ENCODE assay signal across 14 cellular contexts in genomic region chr6:44131880-44132279, GRCh38. TPM values are rescaled to one million over a fixed set of nuclear protein-coding genes. Genes with fewer than 3 reads are reported as not detected.
DNase-seq lines count a peak whose midpoint lies in the region; ATAC-seq and TF ChIP-seq lines count a peak whose summit lies in the region.
"Had no signal": no experiment of that assay in that cellular context is flagged by ENCODE, and none has a peak within 500 bp of the region (broad histone marks: within the 10 kb centered on the region; RNA-seq: fewer than 3 reads in every experiment).

No MANE protein-coding gene starts in this region.

- H3K36me3 ChIP-seq in esophagus squamous epithelium (peaks cover 4 to 30% (median 4%) of the 10 kb centered on the region in 3 donors), spleen (peaks cover 0 to 27% (median 8%) of the 10 kb centered on the region in 6 donors)
- H3K36me3 ChIP-seq: ovary had no signal

- no peaks in the 10 kb centered on the region for H3K27me3 Mint-ChIP-seq in activated CD4-positive, alpha-beta T cell treated with anti-CD3 and anti-CD28 coated beads, Interleukin-2, amount 10 ng/mL, durations not matched to agents 24 days and 14 days
- no peaks in the 10 kb centered on the region for H3K27me3 Mint-ChIP-seq in activated CD4-positive, alpha-beta T cell treated with anti-CD3 and anti-CD28 coated beads for 36 hours

- TF ChIP-seq POLR2A in esophagus squamous epithelium (IDR thresholded peaks at IDR 0.05), result no peak
- TF ChIP-seq POLR2A in spleen (IDR thresholded peaks at IDR 0.05), result no peak

- DNase-seq in activated CD4-positive, alpha-beta T cell treated with anti-CD3 and anti-CD28 coated beads, Interleukin-2, amount 10 ng/mL, durations not matched to agents 24 days and 14 days, result no peak
- no peak for DNase-seq in activated CD4-positive, alpha-beta T cell treated with anti-CD3 and anti-CD28 coated beads for 36 hours
- DNase-seq in NCI-H2171 treated with DMSO at 0.1 percent for 48 hours (lab: John Stamatoyannopoulos, UW) (peak; percentile 71), esophagus squamous epithelium (lab: John Stamatoyannopoulos, UW) (no peak), spleen (peak; percentile 62), 8988T (no peak), NCI-H187 treated with DMSO at 0.1 percent for 48 hours (lab: John Stamatoyannopoulos, UW) (no peak)
- DNase-seq: activated gamma-delta T cell; DMS79; NK-92 treated with Interleukin-12 subunit alpha and Interleukin-12 subunit beta, amount 100 ng/mL, for 24 hours; ovary; SIG-M5 had no signal

- peaks cover 5% of the 10 kb centered on the region for H3K36me3 Mint-ChIP-seq in activated CD4-positive, alpha-beta T cell treated with anti-CD3 and anti-CD28 coated beads, Interleukin-2, amount 10 ng/mL, durations not matched to agents 24 days and 14 days (ENCODE audit: low read depth)
- H3K36me3 Mint-ChIP-seq in activated CD4-positive, alpha-beta T cell treated with anti-CD3 and anti-CD28 coated beads for 36 hours (ENCODE audit: low read depth), result peaks cover 2% of the 10 kb centered on the region

- H3K27me3 ChIP-seq in esophagus squamous epithelium, result no peaks in the 10 kb centered on the region
- no peaks in the 10 kb centered on the region for H3K27me3 ChIP-seq in spleen (replicated peaks in 1 of 7)
- H3K27me3 ChIP-seq: ovary had no signal

- H3K4me3 Mint-ChIP-seq in activated CD4-positive, alpha-beta T cell treated with anti-CD3 and anti-CD28 coated beads, Interleukin-2, amount 10 ng/mL, durations not matched to agents 24 days and 14 days, result no peak overlapping the region
- no peak overlapping the region for H3K4me3 Mint-ChIP-seq in activated CD4-positive, alpha-beta T cell treated with anti-CD3 and anti-CD28 coated beads for 36 hours

- no peak for TF ChIP-seq CTCF in esophagus squamous epithelium (IDR thresholded peaks at IDR 0.05)
- no peak for TF ChIP-seq CTCF in spleen (IDR thresholded peaks at IDR 0.05 in 8 of 11, conservative IDR thresholded peaks at IDR 0.05 in 3 of 11)

- CTCF ChIA-PET in activated CD4-positive, alpha-beta T cell treated with anti-CD3 and anti-CD28 coated beads for 36 hours (lab: Charles Lee), result interaction anchor here (0.6 to 1.5 kb wide), 6 partner anchors 19 to 93 kb away, joined by 3 to 5 read pairs (median 4); no protein-coding TSS in a partner anchor

- intact Hi-C loops in activated CD4-positive, alpha-beta T cell treated with anti-CD3 and anti-CD28 coated beads, Interleukin-2, amount 10 ng/mL, durations not matched to agents 24 days and 14 days (cut with micrococcal nuclease), result no loop called here
- intact Hi-C loops in activated CD4-positive, alpha-beta T cell treated with anti-CD3 and anti-CD28 coated beads for 36 hours (cut with DNase I, micrococcal nuclease), result no loop called here
- intact Hi-C loops in esophagus squamous epithelium (cut with DNase I), result no loop called here
- intact Hi-C loops in spleen (cut with DNase I; ENCODE audit: low total_unique reads), result no loop called here

- peaks cover 18% of the 10 kb centered on the region for H3K4me1 Mint-ChIP-seq in activated CD4-positive, alpha-beta T cell treated with anti-CD3 and anti-CD28 coated beads, Interleukin-2, amount 10 ng/mL, durations not matched to agents 24 days and 14 days
- H3K4me1 Mint-ChIP-seq in activated CD4-positive, alpha-beta T cell treated with anti-CD3 and anti-CD28 coated beads for 36 hours, result peaks cover 8% of the 10 kb centered on the region

- H3K27ac ChIP-seq in esophagus squamous epithelium (peak overlapping the region in 3 of 4 donors; percentile 40 to 71 (median 67)), spleen (no peak overlapping the region)
- H3K27ac ChIP-seq: ovary had no signal

- H3K9me3 ChIP-seq in esophagus squamous epithelium (no peaks in the 10 kb centered on the region), spleen (no peaks in the 10 kb centered on the region)
- H3K9me3 ChIP-seq: ovary had no signal

- no peak for ATAC-seq in activated CD4-positive, alpha-beta T cell treated with anti-CD3 and anti-CD28 coated beads for 36 hours
- ATAC-seq in GM18870 (IDR thresholded peaks at IDR 0.05; ENCODE audit: unreplicated experiment), result no peak

- H3K27ac Mint-ChIP-seq in activated CD4-positive, alpha-beta T cell treated with anti-CD3 and anti-CD28 coated beads, Interleukin-2, amount 10 ng/mL, durations not matched to agents 24 days and 14 days, result peak overlapping the region; percentile 42
- no peak overlapping the region for H3K27ac Mint-ChIP-seq in activated CD4-positive, alpha-beta T cell treated with anti-CD3 and anti-CD28 coated beads for 36 hours

- POLR2A ChIA-PET in activated CD4-positive, alpha-beta T cell treated with anti-CD3 and anti-CD28 coated beads for 36 hours (lab: Charles Lee), result interaction anchor here (0.6 to 1.5 kb wide), 3 partner anchors 40 to 849 kb away, joined by 4 to 11 read pairs (median 5); no protein-coding TSS in a partner anchor

- H3K9me3 Mint-ChIP-seq in activated CD4-positive, alpha-beta T cell treated with anti-CD3 and anti-CD28 coated beads, Interleukin-2, amount 10 ng/mL, durations not matched to agents 24 days and 14 days, result no peaks in the 10 kb centered on the region
- no peaks in the 10 kb centered on the region for H3K9me3 Mint-ChIP-seq in activated CD4-positive, alpha-beta T cell treated with anti-CD3 and anti-CD28 coated beads for 36 hours (ENCODE audit: low read depth)

- WGBS in esophagus squamous epithelium, 2 donors, result 29 to 86% methylated on average over 1 of the region's 2 CpGs
- WGBS in spleen, 5 donors, result 79 to 92% (median 88%) methylated on average over 2 of the region's 2 CpGs

- H3K4me1 ChIP-seq in esophagus squamous epithelium (peaks cover 11 to 51% (median 24%) of the 10 kb centered on the region in 3 donors), spleen (peaks cover 5 to 40% (median 15%) of the 10 kb centered on the region in 6 donors)

- H3K4me3 ChIP-seq in esophagus squamous epithelium (no peak overlapping the region), spleen (no peak overlapping the region)
- H3K4me3 ChIP-seq: ovary had no signal

RNA-seq across cellular contexts. Expression of gene TMEM63B, which starts 4.5 kb away (rescaled TPM):
- total RNA-seq in activated CD4-positive, alpha-beta T cell treated with anti-CD3 and anti-CD28 coated beads, Interleukin-2, amount 10 ng/mL, durations not matched to agents 24 days and 14 days, result 17.8 and 19.7 TPM in 2 replicates
- 10 to 100 TPM; 10.9 to 15.2 TPM for total RNA-seq in activated CD4-positive, alpha-beta T cell treated with anti-CD3 and anti-CD28 coated beads for 36 hours
- total RNA-seq in esophagus squamous epithelium, result 10 to 100 TPM; 27.8 to 56.3 (median 45.5) TPM
- 10 to 100 TPM; 12.3 to 24.8 (median 19.4) TPM for total RNA-seq in spleen
- 1 to 10 TPM; 2.8 to 8.5 (median 3.5) TPM for polyA plus RNA-seq in spleen

RNA-seq across cellular contexts. Expression of gene MRPL14, which starts 4.6 kb away (rescaled TPM):
- total RNA-seq in activated CD4-positive, alpha-beta T cell treated with anti-CD3 and anti-CD28 coated beads, Interleukin-2, amount 10 ng/mL, durations not matched to agents 24 days and 14 days, result 65.6 and 67.5 TPM in 2 replicates
- 10 to 100 TPM; 29.5 to 43.3 TPM for total RNA-seq in activated CD4-positive, alpha-beta T cell treated with anti-CD3 and anti-CD28 coated beads for 36 hours
- 10 to 100 TPM; 41.7 to 60.3 (median 53.6) TPM for total RNA-seq in esophagus squamous epithelium
- total RNA-seq in spleen, result 10 to 100 TPM; 20.2 to 31.7 (median 23.8) TPM
- 10 to 100 TPM; 34.8 to 55.3 (median 41.4) TPM for polyA plus RNA-seq in spleen

RNA-seq across cellular contexts. Expression of gene CAPN11, which starts 26.7 kb away (rescaled TPM):
- 0.28 TPM in 1 of 2 replicates, not detected in the other for total RNA-seq in activated CD4-positive, alpha-beta T cell treated with anti-CD3 and anti-CD28 coated beads, Interleukin-2, amount 10 ng/mL, durations not matched to agents 24 days and 14 days
- total RNA-seq in activated CD4-positive, alpha-beta T cell treated with anti-CD3 and anti-CD28 coated beads for 36 hours, result 1 to 10 TPM; 1.2 to 1.3 TPM
- total RNA-seq in esophagus squamous epithelium (under 1 TPM in 2 of 4 donors, not detected in 2; 0.57 to 1.00 TPM), spleen (under 1 TPM in 4 of 7 donors, not detected in 3; 0.13 to 0.26 (median 0.20) TPM)
- polyA plus RNA-seq in spleen, result under 1 TPM; 0.12 to 0.19 (median 0.17) TPM
- total RNA-seq: activated CD8-positive, alpha-beta memory T cell treated with anti-CD3 and anti-CD28 coated beads for 36 hours had no signal

Comparison
In these comparisons a context has a peak if more than half of its experiments do, and no peak if none do; other contexts are left out.
1. DNase-seq: peak in NCI-H2171 treated with DMSO at 0.1 percent for 48 hours (single experiment) and spleen (single experiment); none in activated CD4-positive, alpha-beta T cell treated with anti-CD3 and anti-CD28 coated beads, Interleukin-2, amount 10 ng/mL, durations not matched to agents 24 days and 14 days (single experiment), activated CD4-positive, alpha-beta T cell treated with anti-CD3 and anti-CD28 coated beads for 36 hours (single experiment), esophagus squamous epithelium (single experiment), 8988T (single experiment) and NCI-H187 treated with DMSO at 0.1 percent for 48 hours (single experiment).
2. H3K27ac ChIP-seq: peak in esophagus squamous epithelium (3 of 4); none in spleen (0 of 8).